In genomic region chr7:151061241-151062110, GRCh38 we compare ENCODE assay signal across 8 cellular contexts. TPM values are rescaled to one million over a fixed set of nuclear protein-coding genes. Genes with fewer than 3 reads are reported as not detected.
DNase-seq lines count a peak whose midpoint lies in the region; ATAC-seq and TF ChIP-seq lines count a peak whose summit lies in the region.

No MANE protein-coding gene starts in this region.

- H3K4me3 Mint-ChIP-seq in T-helper 2 cell treated with Interferon-gamma antibody and Interleukin-4, amounts not matched to agents 5 μg/mL and 100 μg/mL, for 36 hours = peak overlapping the region; percentile 85
- H3K4me3 Mint-ChIP-seq in WTC11 = peak overlapping the region; percentile 83

- no peak for ATAC-seq in WTC11
- no peak for ATAC-seq in gastroesophageal sphincter
- ATAC-seq in HG03378 (IDR thresholded peaks at IDR 0.05; ENCODE audit: unreplicated experiment) = no peak

- intact Hi-C loops in stomach (cut with DNase I; ENCODE audit: low total_unique reads) = loop anchor here (10.0 kb wide), 1 partner anchor 53 kb away; no protein-coding TSS in a partner anchor

- peaks cover 6 to 66% (median 40%) of the 10 kb centered on the region in 3 donors for H3K4me1 ChIP-seq in gastroesophageal sphincter
- H3K4me1 ChIP-seq in stomach = peaks cover 55 to 76% (median 64%) of the 10 kb centered on the region in 4 donors

- POLR2A ChIA-PET in WTC11 (lab: Charles Lee) = interaction anchor here (1.3 to 2.3 kb wide), 8 partner anchors 11 to 166 kb away, joined by 4 to 13 read pairs (median 9); partner anchors contain the start of genes ABCB8, ABCF2, FASTK and TMUB1

- H3K36me3 Mint-ChIP-seq in T-helper 2 cell treated with Interferon-gamma antibody and Interleukin-4, amounts not matched to agents 5 μg/mL and 100 μg/mL, for 36 hours (ENCODE audit: low read depth) = peaks cover 9% of the 10 kb centered on the region
- peaks cover 6% of the 10 kb centered on the region for H3K36me3 Mint-ChIP-seq in WTC11

- H3K9me3 ChIP-seq in gastroesophageal sphincter = no peaks in the 10 kb centered on the region
- no peaks in the 10 kb centered on the region for H3K9me3 ChIP-seq in stomach

- no peak for TF ChIP-seq CTCF in WTC11 (IDR thresholded peaks at IDR 0.05)
- no peak for TF ChIP-seq CTCF in gastroesophageal sphincter (IDR thresholded peaks at IDR 0.05)
- TF ChIP-seq CTCF in stomach (IDR thresholded peaks at IDR 0.05) = no peak

- CTCF ChIA-PET in WTC11 (lab: Charles Lee) = interaction anchor here (0.5 to 3.5 kb wide), 30 partner anchors 11 to 189 kb away, joined by 3 to 36 read pairs (median 6); partner anchors contain the start of genes ABCB8, FASTK and H2BK1

- no peaks in the 10 kb centered on the region for H3K9me3 Mint-ChIP-seq in T-helper 2 cell treated with Interferon-gamma antibody and Interleukin-4, amounts not matched to agents 5 μg/mL and 100 μg/mL, for 36 hours
- H3K9me3 Mint-ChIP-seq in WTC11 = no peaks in the 10 kb centered on the region

- peaks cover 24% of the 10 kb centered on the region for H3K4me1 Mint-ChIP-seq in T-helper 2 cell treated with Interferon-gamma antibody and Interleukin-4, amounts not matched to agents 5 μg/mL and 100 μg/mL, for 36 hours (ENCODE audit: low read depth)
- H3K4me1 Mint-ChIP-seq in WTC11 = peaks cover 38% of the 10 kb centered on the region

- no peak for DNase-seq in T-helper 2 cell treated with Interferon-gamma antibody and Interleukin-4, amounts not matched to agents 5 μg/mL and 100 μg/mL, for 36 hours (ENCODE audit: low spot score)
- DNase-seq in T-helper 2 cell (no peak), WTC11 (ENCODE audit: low spot score) (peak; percentile 35), stomach (no peak), cerebellum (ENCODE audit: low spot score) (no peak), SW 1271 (lab: John Stamatoyannopoulos, UW) (no peak)

- WGBS in gastroesophageal sphincter (ENCODE audit: low coverage in 1 of 2), 2 donors = 18 to 33% methylated on average over 10 to 11 of the region's 33 CpGs
- 55 to 66% (median 57%) methylated on average over 31 to 33 of the region's 33 CpGs for WGBS in stomach, 5 donors

- H3K27me3 ChIP-seq in gastroesophageal sphincter (no peaks in the 10 kb centered on the region), stomach (no peaks in the 10 kb centered on the region)

- TF ChIP-seq POLR2A in gastroesophageal sphincter (IDR thresholded peaks at IDR 0.05) = no peak
- no peak for TF ChIP-seq POLR2A in stomach (IDR thresholded peaks at IDR 0.05)

- TF ChIP-seq EP300 in gastroesophageal sphincter (IDR thresholded peaks at IDR 0.05) = no peak
- TF ChIP-seq EP300 in stomach (IDR thresholded peaks at IDR 0.05) = no peak

- H3K4me3 ChIP-seq in gastroesophageal sphincter = peak overlapping the region in 1 of 2 donors; percentile 89
- H3K4me3 ChIP-seq in stomach = peak overlapping the region; percentile 69 to 94 (median 82)

- H3K27me3 Mint-ChIP-seq in T-helper 2 cell treated with Interferon-gamma antibody and Interleukin-4, amounts not matched to agents 5 μg/mL and 100 μg/mL, for 36 hours (ENCODE audit: low read depth) = no peaks in the 10 kb centered on the region
- H3K27me3 Mint-ChIP-seq in WTC11 (ENCODE audit: low read depth) = peaks cover 4% of the 10 kb centered on the region

- H3K27ac ChIP-seq in gastroesophageal sphincter = peak overlapping the region; percentile 4 to 99 (median 90)
- peak overlapping the region; percentile 91 to 97 (median 96) for H3K27ac ChIP-seq in stomach

- H3K27ac Mint-ChIP-seq in T-helper 2 cell treated with Interferon-gamma antibody and Interleukin-4, amounts not matched to agents 5 μg/mL and 100 μg/mL, for 36 hours = peak overlapping the region; percentile 71
- 0 out of 2 replicates have a peak overlapping the region, but pooled peaks have one; percentile 57 for H3K27ac Mint-ChIP-seq in WTC11

- peaks cover 0 to 35% of the 10 kb centered on the region in 2 donors for H3K36me3 ChIP-seq in gastroesophageal sphincter
- H3K36me3 ChIP-seq in stomach = peaks cover 25 to 32% (median 28%) of the 10 kb centered on the region in 4 donors

TF ChIP-seq in WTC11, 78 proteins besides CTCF, POLR2A, EP300 and RAD21:
- no peak for TF ChIP-seq SOX15 (CRISPR knock-in tag; IDR thresholded peaks at IDR 0.05)
- TF ChIP-seq TEAD1 (CRISPR knock-in tag; IDR thresholded peaks at IDR 0.05) = 0 out of 2 replicates have a peak, but pooled peaks have one; percentile 10
- TF ChIP-seq ESRRA (CRISPR knock-in tag; IDR thresholded peaks at IDR 0.05; ENCODE audit: borderline replicate concordance) = no peak
- TF ChIP-seq ZNF423 (CRISPR knock-in tag; IDR thresholded peaks at IDR 0.05) = no peak
- TF ChIP-seq, protein P1, sequence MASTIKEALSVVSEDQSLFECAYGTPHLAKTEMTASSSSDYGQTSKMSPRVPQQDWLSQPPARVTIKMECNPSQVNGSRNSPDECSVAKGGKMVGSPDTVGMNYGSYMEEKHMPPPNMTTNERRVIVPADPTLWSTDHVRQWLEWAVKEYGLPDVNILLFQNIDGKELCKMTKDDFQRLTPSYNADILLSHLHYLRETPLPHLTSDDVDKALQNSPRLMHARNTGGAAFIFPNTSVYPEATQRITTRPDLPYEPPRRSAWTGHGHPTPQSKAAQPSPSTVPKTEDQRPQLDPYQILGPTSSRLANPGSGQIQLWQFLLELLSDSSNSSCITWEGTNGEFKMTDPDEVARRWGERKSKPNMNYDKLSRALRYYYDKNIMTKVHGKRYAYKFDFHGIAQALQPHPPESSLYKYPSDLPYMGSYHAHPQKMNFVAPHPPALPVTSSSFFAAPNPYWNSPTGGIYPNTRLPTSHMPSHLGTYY (CRISPR knock-in tag; IDR thresholded peaks at IDR 0.05) = no peak

RNA-seq across cellular contexts. Expression of gene SLC4A2, which starts 2.1 kb away (rescaled TPM):
- total RNA-seq in WTC11 (2021) (131 to 164 TPM (median 131 TPM) in 3 replicates), gastroesophageal sphincter (100 to 1,000 TPM in 2 of 4 donors, 10 to 100 TPM in 2; 77.8 to 152 (median 95.7) TPM), stomach (100 to 1,000 TPM in 4 of 5 donors, 10 to 100 TPM in 1; 65.9 to 296 (median 128) TPM), cerebellum (15.8 TPM)
- polyA plus RNA-seq in stomach = 100 to 1,000 TPM; 121 to 157 (median 124) TPM

RNA-seq across cellular contexts. Expression of gene CDK5, which starts 3.8 kb away (rescaled TPM):
- 23.6 to 27.8 TPM (median 24.5 TPM) in 3 replicates for total RNA-seq in WTC11 (2021)
- total RNA-seq in gastroesophageal sphincter = 1 to 10 TPM; 3.4 to 8.8 (median 6.4) TPM
- total RNA-seq in stomach = 10 to 100 TPM in 2 of 5 donors, 1 to 10 TPM in 1, under 1 TPM in 1, not detected in 1; 0.87 to 46.1 (median 11.0) TPM
- 10 to 100 TPM in 2 of 3 donors, 1 to 10 TPM in 1; 8.3 to 13.3 (median 11.8) TPM for polyA plus RNA-seq in stomach
- total RNA-seq in cerebellum = 21.6 TPM

RNA-seq across cellular contexts. Expression of gene ASIC3, which starts 13.1 kb away (rescaled TPM):
- total RNA-seq in WTC11 (2021) (3.4 to 5.5 TPM (median 5.2 TPM) in 3 replicates), gastroesophageal sphincter (1 to 10 TPM in 3 of 4 donors, not detected in 1; 1.7 to 3.1 (median 2.1) TPM), stomach (10 to 100 TPM in 2 of 5 donors, under 1 TPM in 3; 0.29 to 25.9 (median 0.43) TPM), cerebellum (1.6 TPM)
- 1 to 10 TPM; 2.7 to 4.7 (median 3.7) TPM for polyA plus RNA-seq in stomach

RNA-seq across cellular contexts. Expression of gene FASTK, which starts 19.1 kb away (rescaled TPM):
- total RNA-seq in WTC11 (2021) (62.1 to 70.2 TPM (median 67.7 TPM) in 3 replicates), gastroesophageal sphincter (10 to 100 TPM; 51.3 to 82.2 (median 60.8) TPM), stomach (100 to 1,000 TPM in 3 of 5 donors, 10 to 100 TPM in 2; 40.0 to 415 (median 116) TPM), cerebellum (26.5 TPM)
- 100 to 1,000 TPM in 2 of 3 donors, 10 to 100 TPM in 1; 70.3 to 149 (median 129) TPM for polyA plus RNA-seq in stomach

RNA-seq across cellular contexts. Expression of gene TMUB1, which starts 21.8 kb away (rescaled TPM):
- total RNA-seq in WTC11 (2021) (61.3 to 72.8 TPM (median 62.5 TPM) in 3 replicates), gastroesophageal sphincter (10 to 100 TPM; 38.4 to 57.2 (median 44.7) TPM), stomach (10 to 100 TPM; 12.7 to 78.2 (median 42.9) TPM), cerebellum (7.6 TPM)
- 10 to 100 TPM; 69.6 to 86.8 (median 72.4) TPM for polyA plus RNA-seq in stomach
